In genomic region chr18:60090170-60090569, GRCh38 we compare ENCODE assay signal across 10 cellular contexts.
A peak's percentile ranks its signal among the peaks of the same experiment; 100 is the strongest.
DNase-seq lines count a peak whose midpoint lies in the region; ATAC-seq and TF ChIP-seq lines count a peak whose summit lies in the region.
"Had no signal": no experiment of that assay in that cellular context is flagged by ENCODE, and none has a peak within 500 bp of the region (broad histone marks: within the 10 kb centered on the region; RNA-seq: fewer than 3 reads in every experiment).

No MANE protein-coding gene starts in this region.

- H3K9me3 ChIP-seq in WERI-Rb-1 (ENCODE audit: severe bottlenecking) = peaks cover 6% of the 10 kb centered on the region

- intact Hi-C loops in left colon (cut with DNase I, micrococcal nuclease) = no loop called here

- no peak overlapping the region for H3K4me3 ChIP-seq in WERI-Rb-1 (ENCODE audit: low read depth, low read length)

- H3K27ac ChIP-seq in WERI-Rb-1 = no peak overlapping the region

- no peaks in the 10 kb centered on the region for H3K27me3 ChIP-seq in WERI-Rb-1 (ENCODE audit: insufficient read depth, low read depth, severe bottlenecking)

- no peaks in the 10 kb centered on the region for H3K36me3 ChIP-seq in WERI-Rb-1

- DNase-seq in NCI-H82 (lab: John Stamatoyannopoulos, UW) (peak; percentile 33), NCI-H82 treated with DMSO at 0.1 percent for 48 hours (lab: John Stamatoyannopoulos, UW; ENCODE audit: unreplicated experiment) (no peak), WERI-Rb-1 (peak; percentile 28), superior temporal gyrus (ENCODE audit: extremely low spot score) (peak; percentile 42), NCI-H345 (lab: John Stamatoyannopoulos, UW) (no peak), ecto neural progenitor cell (ENCODE audit: low spot score) (no peak), left colon (no peak)
- DNase-seq: activated CD4-positive, alpha-beta T cell treated with anti-CD3 and anti-CD28 coated beads, Interleukin-2, amount 50 U/mL, for 4 hours; stimulated activated CD4-positive, alpha-beta T cell treated with anti-CD3 and anti-CD28 coated beads, Interleukin-15, amount 100 ng/mL, for 24 hours had no signal

- ATAC-seq in HG03159 (IDR thresholded peaks at IDR 0.05; ENCODE audit: unreplicated experiment) (peak; percentile 67), left colon (no peak)

- TF ChIP-seq CTCF in WERI-Rb-1 (IDR thresholded peaks at IDR 0.05; ENCODE audit: low read depth, low read length) = peak; percentile 41; the same call in 1 of the 2 replicates

Comparison
In these comparisons a context has a peak if more than half of its experiments do, and no peak if none do; other contexts are left out.
1. DNase-seq: peak in NCI-H82 (single experiment), WERI-Rb-1 (single experiment) and superior temporal gyrus (single experiment); none in NCI-H82 treated with DMSO at 0.1 percent for 48 hours (single experiment), NCI-H345 (single experiment), ecto neural progenitor cell (single experiment) and left colon (0 of 2).